17 cellular contexts compared by ENCODE assay signal in genomic region chr17:74598346-74599022, GRCh38. TPM values are rescaled to one million over a fixed set of nuclear protein-coding genes. Genes with fewer than 3 reads are reported as not detected.
"Had no signal": no experiment of that assay in that cellular context is flagged by ENCODE, and none has a peak within 500 bp of the region (broad histone marks: within the 10 kb centered on the region; RNA-seq: fewer than 3 reads in every experiment).

No MANE protein-coding gene starts in this region.

- H3K27me3 ChIP-seq: cardiac muscle cell had no signal

- H3K27ac ChIP-seq: cardiac muscle cell, esophagus muscularis mucosa, psoas muscle had no signal

- H3K4me3 ChIP-seq: cardiac muscle cell, esophagus muscularis mucosa, lung, psoas muscle had no signal

- H3K4me1 ChIP-seq: esophagus muscularis mucosa, psoas muscle had no signal

- H3K4me3 Mint-ChIP-seq: activated CD8-positive, alpha-beta memory T cell treated with anti-CD3 and anti-CD28 coated beads, Interleukin-2, amount 10 ng/mL, durations not matched to agents 7 days and 5 days; activated T-cell treated with anti-CD3 and anti-CD28 coated beads, Interleukin-2, amount 50 U/mL, for 24 hours; immature natural killer cell; natural killer cell treated with Interleukin-12 subunit alpha and Interleukin-12 subunit beta and Interleukin-15 and Interleukin-18, amount 100 ng/mL, for 72 hours; WTC11 had no signal

- H3K36me3 Mint-ChIP-seq: activated CD8-positive, alpha-beta memory T cell treated with anti-CD3 and anti-CD28 coated beads, Interleukin-2, amount 10 ng/mL, durations not matched to agents 7 days and 5 days; immature natural killer cell; natural killer cell treated with Interleukin-12 subunit alpha and Interleukin-12 subunit beta and Interleukin-15 and Interleukin-18, amount 100 ng/mL, for 72 hours; WTC11 had no signal

- H3K36me3 ChIP-seq: cardiac muscle cell, esophagus muscularis mucosa had no signal

- H3K9me3 Mint-ChIP-seq: activated T-cell treated with anti-CD3 and anti-CD28 coated beads, Interleukin-2, amount 50 U/mL, for 24 hours; immature natural killer cell; natural killer cell treated with Interleukin-12 subunit alpha and Interleukin-12 subunit beta and Interleukin-15 and Interleukin-18, amount 100 ng/mL, for 72 hours; WTC11 had no signal

- DNase-seq: activated CD8-positive, alpha-beta memory T cell treated with anti-CD3 and anti-CD28 coated beads, Interleukin-2, amount 10 ng/mL, durations not matched to agents 7 days and 5 days; activated effector memory CD4-positive, alpha-beta T cell treated with Interleukin-2 at 50 U/mL for 16 hours; activated T-cell treated with anti-CD3 and anti-CD28 coated beads, Interleukin-2, amount 50 U/mL, for 24 hours; immature natural killer cell; left colon; psoas muscle; stimulated activated naive CD4-positive, alpha-beta T cell treated with Interleukin-2 at 50 U/mL for 16 hours; T-helper 1 cell; trophoblast cell had no signal

- ATAC-seq: activated CD8-positive, alpha-beta memory T cell treated with anti-CD3 and anti-CD28 coated beads, Interleukin-2, amount 10 ng/mL, durations not matched to agents 7 days and 5 days; left colon; natural killer cell treated with Interleukin-12 subunit alpha and Interleukin-12 subunit beta and Interleukin-15 and Interleukin-18, amount 100 ng/mL, for 72 hours; psoas muscle; WTC11 had no signal

- H3K27ac Mint-ChIP-seq: activated CD8-positive, alpha-beta memory T cell treated with anti-CD3 and anti-CD28 coated beads, Interleukin-2, amount 10 ng/mL, durations not matched to agents 7 days and 5 days; activated T-cell treated with anti-CD3 and anti-CD28 coated beads, Interleukin-2, amount 50 U/mL, for 24 hours; immature natural killer cell; natural killer cell treated with Interleukin-12 subunit alpha and Interleukin-12 subunit beta and Interleukin-15 and Interleukin-18, amount 100 ng/mL, for 72 hours; WTC11 had no signal

- H3K9me3 ChIP-seq: esophagus muscularis mucosa, psoas muscle had no signal

RNA-seq across cellular contexts. Expression of gene CD300LD, which starts 6.4 kb away (rescaled TPM):
- total RNA-seq: activated CD8-positive, alpha-beta memory T cell treated with anti-CD3 and anti-CD28 coated beads, Interleukin-2, amount 10 ng/mL, durations not matched to agents 7 days and 5 days; cardiac muscle cell; esophagus muscularis mucosa; fibroblast of villous mesenchyme; left colon; natural killer cell treated with Interleukin-12 subunit alpha and Interleukin-12 subunit beta and Interleukin-15 and Interleukin-18, amount 100 ng/mL, for 72 hours; psoas muscle; sciatic nerve; WTC11 had no signal

RNA-seq across cellular contexts. Expression of gene CD300E, which starts 25.1 kb away (rescaled TPM):
- total RNA-seq: activated CD8-positive, alpha-beta memory T cell treated with anti-CD3 and anti-CD28 coated beads, Interleukin-2, amount 10 ng/mL, durations not matched to agents 7 days and 5 days; cardiac muscle cell; fibroblast of villous mesenchyme; natural killer cell treated with Interleukin-12 subunit alpha and Interleukin-12 subunit beta and Interleukin-15 and Interleukin-18, amount 100 ng/mL, for 72 hours; WTC11 had no signal

RNA-seq across cellular contexts. Expression of gene CD300H, which starts 31.2 kb away (rescaled TPM):
- total RNA-seq: activated CD8-positive, alpha-beta memory T cell treated with anti-CD3 and anti-CD28 coated beads, Interleukin-2, amount 10 ng/mL, durations not matched to agents 7 days and 5 days; cardiac muscle cell; esophagus muscularis mucosa; fibroblast of villous mesenchyme; left colon; natural killer cell treated with Interleukin-12 subunit alpha and Interleukin-12 subunit beta and Interleukin-15 and Interleukin-18, amount 100 ng/mL, for 72 hours; omental fat pad; psoas muscle; sciatic nerve; WTC11 had no signal

RNA-seq across cellular contexts. Expression of gene CD300C, which starts 52.6 kb away (rescaled TPM):
- total RNA-seq: fibroblast of villous mesenchyme, WTC11 had no signal
